25 cellular contexts compared by ENCODE assay signal in the genomic region with DNA sequence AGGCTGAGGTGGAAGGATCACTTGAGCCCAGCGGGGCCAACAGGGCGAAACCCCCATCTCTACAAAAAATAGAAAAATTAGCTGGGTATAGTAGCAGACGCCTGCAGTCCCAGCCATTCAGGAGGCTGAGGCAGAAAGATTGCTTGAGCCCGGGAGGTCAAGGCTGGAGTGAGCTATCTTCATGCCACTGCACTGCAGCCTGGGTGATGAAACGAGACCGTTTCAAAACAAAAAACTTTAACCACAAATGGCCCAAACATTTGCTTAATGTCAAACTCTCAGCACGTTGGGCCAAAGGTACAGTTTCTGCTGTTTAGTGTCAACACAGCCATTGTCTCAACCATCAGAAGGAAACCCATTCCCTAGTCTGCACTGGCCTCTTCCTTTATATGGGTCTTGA.
"Had no signal": no experiment of that assay in that cellular context is flagged by ENCODE, and none has a peak within 500 bp of the region (broad histone marks: within the 10 kb centered on the region; RNA-seq: fewer than 3 reads in every experiment).

No MANE protein-coding gene starts in this region.

- H3K36me3 ChIP-seq: left lung, lower lobe of right lung, ovary, thyroid gland, transverse colon, upper lobe of left lung, vagina had no signal

- H3K4me3 ChIP-seq: left lung, lower lobe of right lung, mucosa of descending colon, ovary, right atrium auricular region, skin epidermis, stomach, testis, thyroid gland, transverse colon, upper lobe of left lung, vagina had no signal

- H3K27me3 ChIP-seq: ovary, right atrium auricular region, stomach, testis, thyroid gland, upper lobe of left lung, vagina had no signal

- H3K4me1 ChIP-seq: left lung, lower lobe of right lung, testis, upper lobe of left lung had no signal

- H3K27ac ChIP-seq: left lung, lower lobe of right lung, ovary, right atrium auricular region, skin epidermis, stomach, testis, thyroid gland, transverse colon, upper lobe of left lung, vagina had no signal

- DNase-seq: hypothalamus; immature natural killer cell; kidney; left colon; left lung; lower lobe of right lung; mammary epithelial cell; mesenchymal stem cell; mucosa of descending colon; naive thymus-derived CD4-positive, alpha-beta T cell; ovary; stimulated activated CD4-positive, alpha-beta T cell treated with anti-CD3 and anti-CD28 coated beads, Interleukin-12 subunit alpha, Interleukin-12 subunit beta, amount 100 ng/mL, for 4 hours; stimulated activated CD4-positive, alpha-beta T cell treated with anti-CD3 and anti-CD28 coated beads, Interleukin-15, amount 100 ng/mL, for 24 hours; stimulated activated CD4-positive, alpha-beta T cell treated with anti-CD3 and anti-CD28 coated beads, Interleukin-2, amount 100 ng/mL, for 24 hours; stimulated activated CD4-positive, alpha-beta T cell treated with anti-CD3 and anti-CD28 coated beads, Interleukin-4, amount 100 ng/mL, for 1 hour; stimulated activated naive B cell treated with anti-CD40 and anti-IgM and Interleukin-4, amounts not matched to agents 10 μg/mL and 1 μg/mL and 100 μg/mL, for 72 hours; stimulated activated naive CD8-positive, alpha-beta T cell treated with anti-CD3 and anti-CD28 coated beads, Interleukin-15, Interleukin-2, amounts not matched to agents 100 U/mL and 50 U/mL, for 24 hours; stomach; testis; thyroid gland; transverse colon; upper lobe of left lung had no signal

- H3K9me3 ChIP-seq: left lung, lower lobe of right lung, mucosa of descending colon, ovary, right atrium auricular region, stomach, testis, thyroid gland, transverse colon, upper lobe of left lung, vagina had no signal
